Comparison of ENCODE assay signal across 1 cellular context in the genomic region with DNA sequence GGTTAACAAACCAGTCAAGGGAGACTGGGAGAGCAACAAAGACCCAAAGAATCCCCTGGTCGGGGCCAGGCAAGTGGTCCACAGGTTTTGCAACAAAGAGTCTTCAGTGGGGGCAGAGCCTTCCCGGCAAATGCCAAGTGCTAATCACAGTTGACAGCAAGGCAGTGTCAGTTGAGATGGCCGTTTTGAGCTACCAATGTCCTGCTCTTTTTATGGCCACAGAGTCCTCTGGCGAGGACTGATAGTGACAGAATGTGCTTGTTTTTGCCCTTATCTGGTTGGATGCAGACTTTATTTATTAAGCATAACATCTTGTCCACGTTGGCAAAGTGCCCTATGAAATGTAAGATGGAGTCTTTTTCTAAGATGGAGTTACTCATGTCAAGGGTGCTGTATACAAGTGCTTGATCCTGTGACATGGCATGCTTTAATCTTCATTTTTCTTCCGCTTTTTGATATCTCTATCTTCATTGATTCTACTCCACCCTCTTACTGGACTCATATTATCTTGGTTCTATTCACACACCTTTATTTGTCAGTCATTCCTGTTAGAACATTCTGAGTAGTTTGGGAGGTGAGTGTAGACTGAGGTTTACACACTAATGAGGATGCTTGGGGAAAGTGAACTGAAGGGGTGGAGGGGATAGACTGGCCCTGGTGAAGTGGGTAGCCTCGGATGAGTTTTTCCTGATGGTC.
A peak's percentile ranks its signal among the peaks of the same experiment; 100 is the strongest.
TF ChIP-seq lines count a peak whose summit lies in the region.

No MANE protein-coding gene starts in this region.

TF ChIP-seq in K562, 482 proteins besides CTCF, POLR2A, EP300 and RAD21 (continued from another document and continues in another):
- TF ChIP-seq GTF2E2 (tag; IDR thresholded peaks at IDR 0.05) (peak; percentile 99), ZNF699 (CRISPR knock-in tag; IDR thresholded peaks at IDR 0.05; ENCODE audit: insufficient replicate concordance) (peak; percentile 100), XRCC5 (IDR thresholded peaks at IDR 0.05; ENCODE audit: low read depth, low read length) (no peak), JUNB (CRISPR knock-in tag; conservative IDR thresholded peaks at IDR 0.05) (peak; percentile 97), PCBP2 (IDR thresholded peaks at IDR 0.05; ENCODE audit: low read depth, low read length, poor library complexity, severe bottlenecking) (no peak), SIN3B (IDR thresholded peaks at IDR 0.05; ENCODE audit: low read depth) (no peak), KAT8 (IDR thresholded peaks at IDR 0.05; ENCODE audit: low read depth) (peak; percentile 96), RBM15 (IDR thresholded peaks at IDR 0.05; ENCODE audit: insufficient read depth, low read length) (no peak), ZNF512 (tag; IDR thresholded peaks at IDR 0.05) (no peak), HDAC6 (IDR thresholded peaks at IDR 0.05; ENCODE audit: low read depth, low read length) (no peak), ZNF436 (CRISPR knock-in tag; IDR thresholded peaks at IDR 0.05) (peak; percentile 93), DDX20 (tag; IDR thresholded peaks at IDR 0.05; ENCODE audit: low read depth) (peak; percentile 100), ZNF584 (CRISPR knock-in tag; IDR thresholded peaks at IDR 0.05; ENCODE audit: low read depth) (peak; percentile 100), ZNF41 (CRISPR knock-in tag; conservative IDR thresholded peaks at IDR 0.05) (peak; percentile 100), SRSF1 (IDR thresholded peaks at IDR 0.05; ENCODE audit: low read depth, low read length) (no peak), L3MBTL2 (IDR thresholded peaks at IDR 0.05) (peak; percentile 45), ZBTB8A (IDR thresholded peaks at IDR 0.05; ENCODE audit: partially characterized antibody) (no peak), TAL1 (IDR thresholded peaks at IDR 0.05) (peak; percentile 98), ATF6 (CRISPR knock-in tag; IDR thresholded peaks at IDR 0.05) (peak; percentile 77; the same call in 1 of the 2 replicates)
- TF ChIP-seq, protein P1, sequence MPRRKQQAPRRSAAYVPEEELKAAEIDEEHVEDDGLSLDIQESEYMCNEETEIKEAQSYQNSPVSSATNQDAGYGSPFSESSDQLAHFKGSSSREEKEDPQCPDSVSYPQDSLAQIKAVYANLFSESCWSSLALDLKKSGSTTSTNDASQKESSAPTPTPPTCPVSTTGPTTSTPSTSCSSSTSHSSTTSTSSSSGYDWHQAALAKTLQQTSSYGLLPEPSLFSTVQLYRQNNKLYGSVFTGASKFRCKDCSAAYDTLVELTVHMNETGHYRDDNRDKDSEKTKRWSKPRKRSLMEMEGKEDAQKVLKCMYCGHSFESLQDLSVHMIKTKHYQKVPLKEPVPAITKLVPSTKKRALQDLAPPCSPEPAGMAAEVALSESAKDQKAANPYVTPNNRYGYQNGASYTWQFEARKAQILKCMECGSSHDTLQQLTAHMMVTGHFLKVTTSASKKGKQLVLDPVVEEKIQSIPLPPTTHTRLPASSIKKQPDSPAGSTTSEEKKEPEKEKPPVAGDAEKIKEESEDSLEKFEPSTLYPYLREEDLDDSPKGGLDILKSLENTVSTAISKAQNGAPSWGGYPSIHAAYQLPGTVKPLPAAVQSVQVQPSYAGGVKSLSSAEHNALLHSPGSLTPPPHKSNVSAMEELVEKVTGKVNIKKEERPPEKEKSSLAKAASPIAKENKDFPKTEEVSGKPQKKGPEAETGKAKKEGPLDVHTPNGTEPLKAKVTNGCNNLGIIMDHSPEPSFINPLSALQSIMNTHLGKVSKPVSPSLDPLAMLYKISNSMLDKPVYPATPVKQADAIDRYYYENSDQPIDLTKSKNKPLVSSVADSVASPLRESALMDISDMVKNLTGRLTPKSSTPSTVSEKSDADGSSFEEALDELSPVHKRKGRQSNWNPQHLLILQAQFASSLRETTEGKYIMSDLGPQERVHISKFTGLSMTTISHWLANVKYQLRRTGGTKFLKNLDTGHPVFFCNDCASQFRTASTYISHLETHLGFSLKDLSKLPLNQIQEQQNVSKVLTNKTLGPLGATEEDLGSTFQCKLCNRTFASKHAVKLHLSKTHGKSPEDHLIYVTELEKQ (CRISPR knock-in tag; IDR thresholded peaks at IDR 0.05) = peak; percentile 100
- TF ChIP-seq, protein P2, sequence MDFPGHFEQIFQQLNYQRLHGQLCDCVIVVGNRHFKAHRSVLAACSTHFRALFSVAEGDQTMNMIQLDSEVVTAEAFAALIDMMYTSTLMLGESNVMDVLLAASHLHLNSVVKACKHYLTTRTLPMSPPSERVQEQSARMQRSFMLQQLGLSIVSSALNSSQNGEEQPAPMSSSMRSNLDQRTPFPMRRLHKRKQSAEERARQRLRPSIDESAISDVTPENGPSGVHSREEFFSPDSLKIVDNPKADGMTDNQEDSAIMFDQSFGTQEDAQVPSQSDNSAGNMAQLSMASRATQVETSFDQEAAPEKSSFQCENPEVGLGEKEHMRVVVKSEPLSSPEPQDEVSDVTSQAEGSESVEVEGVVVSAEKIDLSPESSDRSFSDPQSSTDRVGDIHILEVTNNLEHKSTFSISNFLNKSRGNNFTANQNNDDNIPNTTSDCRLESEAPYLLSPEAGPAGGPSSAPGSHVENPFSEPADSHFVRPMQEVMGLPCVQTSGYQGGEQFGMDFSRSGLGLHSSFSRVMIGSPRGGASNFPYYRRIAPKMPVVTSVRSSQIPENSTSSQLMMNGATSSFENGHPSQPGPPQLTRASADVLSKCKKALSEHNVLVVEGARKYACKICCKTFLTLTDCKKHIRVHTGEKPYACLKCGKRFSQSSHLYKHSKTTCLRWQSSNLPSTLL (IDR thresholded peaks at IDR 0.05) = no peak
- TF ChIP-seq, protein P3, sequence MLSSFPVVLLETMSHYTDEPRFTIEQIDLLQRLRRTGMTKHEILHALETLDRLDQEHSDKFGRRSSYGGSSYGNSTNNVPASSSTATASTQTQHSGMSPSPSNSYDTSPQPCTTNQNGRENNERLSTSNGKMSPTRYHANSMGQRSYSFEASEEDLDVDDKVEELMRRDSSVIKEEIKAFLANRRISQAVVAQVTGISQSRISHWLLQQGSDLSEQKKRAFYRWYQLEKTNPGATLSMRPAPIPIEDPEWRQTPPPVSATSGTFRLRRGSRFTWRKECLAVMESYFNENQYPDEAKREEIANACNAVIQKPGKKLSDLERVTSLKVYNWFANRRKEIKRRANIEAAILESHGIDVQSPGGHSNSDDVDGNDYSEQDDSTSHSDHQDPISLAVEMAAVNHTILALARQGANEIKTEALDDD (IDR thresholded peaks at IDR 0.05) = no peak
- TF ChIP-seq, protein P4, sequence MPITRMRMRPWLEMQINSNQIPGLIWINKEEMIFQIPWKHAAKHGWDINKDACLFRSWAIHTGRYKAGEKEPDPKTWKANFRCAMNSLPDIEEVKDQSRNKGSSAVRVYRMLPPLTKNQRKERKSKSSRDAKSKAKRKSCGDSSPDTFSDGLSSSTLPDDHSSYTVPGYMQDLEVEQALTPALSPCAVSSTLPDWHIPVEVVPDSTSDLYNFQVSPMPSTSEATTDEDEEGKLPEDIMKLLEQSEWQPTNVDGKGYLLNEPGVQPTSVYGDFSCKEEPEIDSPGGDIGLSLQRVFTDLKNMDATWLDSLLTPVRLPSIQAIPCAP (CRISPR knock-in tag; IDR thresholded peaks at IDR 0.05; ENCODE audit: borderline replicate concordance) = no peak
- TF ChIP-seq, protein P5, sequence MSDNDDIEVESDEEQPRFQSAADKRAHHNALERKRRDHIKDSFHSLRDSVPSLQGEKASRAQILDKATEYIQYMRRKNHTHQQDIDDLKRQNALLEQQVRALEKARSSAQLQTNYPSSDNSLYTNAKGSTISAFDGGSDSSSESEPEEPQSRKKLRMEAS (CRISPR knock-in tag; IDR thresholded peaks at IDR 0.05) = peak; percentile 79
- TF ChIP-seq, protein P6, sequence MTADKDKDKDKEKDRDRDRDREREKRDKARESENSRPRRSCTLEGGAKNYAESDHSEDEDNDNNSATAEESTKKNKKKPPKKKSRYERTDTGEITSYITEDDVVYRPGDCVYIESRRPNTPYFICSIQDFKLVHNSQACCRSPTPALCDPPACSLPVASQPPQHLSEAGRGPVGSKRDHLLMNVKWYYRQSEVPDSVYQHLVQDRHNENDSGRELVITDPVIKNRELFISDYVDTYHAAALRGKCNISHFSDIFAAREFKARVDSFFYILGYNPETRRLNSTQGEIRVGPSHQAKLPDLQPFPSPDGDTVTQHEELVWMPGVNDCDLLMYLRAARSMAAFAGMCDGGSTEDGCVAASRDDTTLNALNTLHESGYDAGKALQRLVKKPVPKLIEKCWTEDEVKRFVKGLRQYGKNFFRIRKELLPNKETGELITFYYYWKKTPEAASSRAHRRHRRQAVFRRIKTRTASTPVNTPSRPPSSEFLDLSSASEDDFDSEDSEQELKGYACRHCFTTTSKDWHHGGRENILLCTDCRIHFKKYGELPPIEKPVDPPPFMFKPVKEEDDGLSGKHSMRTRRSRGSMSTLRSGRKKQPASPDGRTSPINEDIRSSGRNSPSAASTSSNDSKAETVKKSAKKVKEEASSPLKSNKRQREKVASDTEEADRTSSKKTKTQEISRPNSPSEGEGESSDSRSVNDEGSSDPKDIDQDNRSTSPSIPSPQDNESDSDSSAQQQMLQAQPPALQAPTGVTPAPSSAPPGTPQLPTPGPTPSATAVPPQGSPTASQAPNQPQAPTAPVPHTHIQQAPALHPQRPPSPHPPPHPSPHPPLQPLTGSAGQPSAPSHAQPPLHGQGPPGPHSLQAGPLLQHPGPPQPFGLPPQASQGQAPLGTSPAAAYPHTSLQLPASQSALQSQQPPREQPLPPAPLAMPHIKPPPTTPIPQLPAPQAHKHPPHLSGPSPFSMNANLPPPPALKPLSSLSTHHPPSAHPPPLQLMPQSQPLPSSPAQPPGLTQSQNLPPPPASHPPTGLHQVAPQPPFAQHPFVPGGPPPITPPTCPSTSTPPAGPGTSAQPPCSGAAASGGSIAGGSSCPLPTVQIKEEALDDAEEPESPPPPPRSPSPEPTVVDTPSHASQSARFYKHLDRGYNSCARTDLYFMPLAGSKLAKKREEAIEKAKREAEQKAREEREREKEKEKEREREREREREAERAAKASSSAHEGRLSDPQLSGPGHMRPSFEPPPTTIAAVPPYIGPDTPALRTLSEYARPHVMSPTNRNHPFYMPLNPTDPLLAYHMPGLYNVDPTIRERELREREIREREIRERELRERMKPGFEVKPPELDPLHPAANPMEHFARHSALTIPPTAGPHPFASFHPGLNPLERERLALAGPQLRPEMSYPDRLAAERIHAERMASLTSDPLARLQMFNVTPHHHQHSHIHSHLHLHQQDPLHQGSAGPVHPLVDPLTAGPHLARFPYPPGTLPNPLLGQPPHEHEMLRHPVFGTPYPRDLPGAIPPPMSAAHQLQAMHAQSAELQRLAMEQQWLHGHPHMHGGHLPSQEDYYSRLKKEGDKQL (CRISPR knock-in tag; IDR thresholded peaks at IDR 0.05; ENCODE audit: borderline replicate concordance) = no peak
- TF ChIP-seq, protein P7, sequence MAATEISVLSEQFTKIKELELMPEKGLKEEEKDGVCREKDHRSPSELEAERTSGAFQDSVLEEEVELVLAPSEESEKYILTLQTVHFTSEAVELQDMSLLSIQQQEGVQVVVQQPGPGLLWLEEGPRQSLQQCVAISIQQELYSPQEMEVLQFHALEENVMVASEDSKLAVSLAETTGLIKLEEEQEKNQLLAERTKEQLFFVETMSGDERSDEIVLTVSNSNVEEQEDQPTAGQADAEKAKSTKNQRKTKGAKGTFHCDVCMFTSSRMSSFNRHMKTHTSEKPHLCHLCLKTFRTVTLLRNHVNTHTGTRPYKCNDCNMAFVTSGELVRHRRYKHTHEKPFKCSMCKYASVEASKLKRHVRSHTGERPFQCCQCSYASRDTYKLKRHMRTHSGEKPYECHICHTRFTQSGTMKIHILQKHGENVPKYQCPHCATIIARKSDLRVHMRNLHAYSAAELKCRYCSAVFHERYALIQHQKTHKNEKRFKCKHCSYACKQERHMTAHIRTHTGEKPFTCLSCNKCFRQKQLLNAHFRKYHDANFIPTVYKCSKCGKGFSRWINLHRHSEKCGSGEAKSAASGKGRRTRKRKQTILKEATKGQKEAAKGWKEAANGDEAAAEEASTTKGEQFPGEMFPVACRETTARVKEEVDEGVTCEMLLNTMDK (IDR thresholded peaks at IDR 0.05; ENCODE audit: borderline replicate concordance, insufficient read depth, low read depth, low read length, poor library complexity, severe bottlenecking) = no peak
- TF ChIP-seq, protein P8, sequence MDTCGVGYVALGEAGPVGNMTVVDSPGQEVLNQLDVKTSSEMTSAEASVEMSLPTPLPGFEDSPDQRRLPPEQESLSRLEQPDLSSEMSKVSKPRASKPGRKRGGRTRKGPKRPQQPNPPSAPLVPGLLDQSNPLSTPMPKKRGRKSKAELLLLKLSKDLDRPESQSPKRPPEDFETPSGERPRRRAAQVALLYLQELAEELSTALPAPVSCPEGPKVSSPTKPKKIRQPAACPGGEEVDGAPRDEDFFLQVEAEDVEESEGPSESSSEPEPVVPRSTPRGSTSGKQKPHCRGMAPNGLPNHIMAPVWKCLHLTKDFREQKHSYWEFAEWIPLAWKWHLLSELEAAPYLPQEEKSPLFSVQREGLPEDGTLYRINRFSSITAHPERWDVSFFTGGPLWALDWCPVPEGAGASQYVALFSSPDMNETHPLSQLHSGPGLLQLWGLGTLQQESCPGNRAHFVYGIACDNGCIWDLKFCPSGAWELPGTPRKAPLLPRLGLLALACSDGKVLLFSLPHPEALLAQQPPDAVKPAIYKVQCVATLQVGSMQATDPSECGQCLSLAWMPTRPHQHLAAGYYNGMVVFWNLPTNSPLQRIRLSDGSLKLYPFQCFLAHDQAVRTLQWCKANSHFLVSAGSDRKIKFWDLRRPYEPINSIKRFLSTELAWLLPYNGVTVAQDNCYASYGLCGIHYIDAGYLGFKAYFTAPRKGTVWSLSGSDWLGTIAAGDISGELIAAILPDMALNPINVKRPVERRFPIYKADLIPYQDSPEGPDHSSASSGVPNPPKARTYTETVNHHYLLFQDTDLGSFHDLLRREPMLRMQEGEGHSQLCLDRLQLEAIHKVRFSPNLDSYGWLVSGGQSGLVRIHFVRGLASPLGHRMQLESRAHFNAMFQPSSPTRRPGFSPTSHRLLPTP (IDR thresholded peaks at IDR 0.05; ENCODE audit: borderline replicate concordance, extremely low read depth, insufficient read length) = no peak
